1 cellular context compared by ENCODE assay signal in genomic region chr10:79346012-79346340, GRCh38.
TF ChIP-seq lines count a peak whose summit lies in the region.

No MANE protein-coding gene starts in this region.

TF ChIP-seq in K562, 482 proteins besides CTCF, POLR2A, EP300 and RAD21:
- TF ChIP-seq ZNF324 (CRISPR knock-in tag; IDR thresholded peaks at IDR 0.05) (no peak), XRCC4 (IDR thresholded peaks at IDR 0.05; ENCODE audit: extremely low read depth, insufficient read depth, insufficient read length) (no peak), SREBF2 (CRISPR knock-in tag; IDR thresholded peaks at IDR 0.05) (no peak), C11orf30 (IDR thresholded peaks at IDR 0.05; ENCODE audit: low read depth) (0 out of 2 replicates have a peak, but pooled peaks have one; percentile 34), FOXO4 (CRISPR knock-in tag; IDR thresholded peaks at IDR 0.05) (no peak), ZFP30 (CRISPR knock-in tag; IDR thresholded peaks at IDR 0.05; ENCODE audit: borderline replicate concordance) (no peak), ZNF316 (IDR thresholded peaks at IDR 0.05) (peak; percentile 68), GMEB1 (CRISPR knock-in tag; IDR thresholded peaks at IDR 0.05) (no peak), TARDBP (IDR thresholded peaks at IDR 0.05) (no peak), ID3 (CRISPR knock-in tag; IDR thresholded peaks at IDR 0.05) (no peak), ID3 (tag; IDR thresholded peaks at IDR 0.05) (no peak)
